Comparison of ENCODE assay signal across 1 cellular context in the genomic region with DNA sequence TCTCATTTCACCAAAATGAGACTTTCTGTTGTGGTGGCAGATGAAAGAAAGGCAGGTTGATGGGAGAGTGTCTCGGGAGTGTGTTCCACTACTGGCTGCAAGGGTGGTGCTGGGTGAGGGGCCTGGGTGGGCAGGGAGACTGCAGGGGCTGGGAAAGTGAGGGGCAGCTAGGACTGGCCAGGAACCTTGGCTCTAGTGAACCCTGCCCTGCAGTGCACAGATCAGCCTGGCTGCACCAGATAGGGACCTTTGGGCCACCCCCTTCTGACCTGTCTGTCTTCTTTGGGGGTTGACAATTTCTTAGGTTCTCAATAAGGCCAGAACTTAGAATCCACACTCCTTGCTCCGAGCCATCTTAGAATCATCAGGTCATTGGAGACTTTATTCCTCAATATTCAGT.
A peak's percentile ranks its signal among the peaks of the same experiment; 100 is the strongest.
TF ChIP-seq lines count a peak whose summit lies in the region.

No MANE protein-coding gene starts in this region.

TF ChIP-seq in K562, 482 proteins besides CTCF, POLR2A, EP300 and RAD21:
- TF ChIP-seq CBFA2T3 (IDR thresholded peaks at IDR 0.05), result peak; percentile 37; the same call in 1 of the 2 replicates
- TF ChIP-seq MECOM (CRISPR knock-in tag; IDR thresholded peaks at IDR 0.05), result no peak
- TF ChIP-seq CBFA2T2 (conservative IDR thresholded peaks at IDR 0.05), result 0 out of 2 replicates have a peak, but pooled peaks have one; percentile 3
TF ChIP-seq in K562: peak in this region for 2.
